Comparison of ENCODE assay signal across 8 cellular contexts in genomic region chr1:8097077-8097799, GRCh38.
DNase-seq lines count a peak whose midpoint lies in the region; ATAC-seq and TF ChIP-seq lines count a peak whose summit lies in the region.

No MANE protein-coding gene starts in this region.

- H3K4me3 ChIP-seq in duodenal mucosa (ENCODE audit: low read depth in 1 of 2, low read length in 2 of 2) (no peak overlapping the region), prostate gland (no peak overlapping the region)
- no peak overlapping the region for H3K4me3 ChIP-seq in effector memory CD4-positive, alpha-beta T cell (ENCODE audit: insufficient read depth, low read depth, low read length, poor library complexity, severe bottlenecking)

- H3K27me3 ChIP-seq in duodenal mucosa (ENCODE audit: control insufficient read depth in 1 of 2, insufficient read depth in 2 of 2, low read length in 2 of 2) (no peaks in the 10 kb centered on the region), prostate gland (replicated peaks; ENCODE audit: insufficient read depth) (no peaks in the 10 kb centered on the region)
- H3K27me3 ChIP-seq in effector memory CD4-positive, alpha-beta T cell (replicated peaks; ENCODE audit: control insufficient read depth, insufficient read depth, low read length, poor library complexity, severe bottlenecking), result no peaks in the 10 kb centered on the region

- 28% methylated on average over 6 of the region's 6 CpGs for WGBS in prostate gland

- intact Hi-C loops in prostate gland (cut with DNase I), result no loop called here

- no peak for TF ChIP-seq POLR2A in prostate gland (IDR thresholded peaks at IDR 0.05)

- H3K4me1 ChIP-seq in duodenal mucosa (ENCODE audit: control insufficient read depth in 1 of 2, insufficient read depth in 2 of 2, low read length in 2 of 2), result peaks cover 29 to 45% of the 10 kb centered on the region in 2 donors
- H3K4me1 ChIP-seq in prostate gland (replicated peaks), result peaks cover 9% of the 10 kb centered on the region
- peaks cover 7% of the 10 kb centered on the region for H3K4me1 ChIP-seq in effector memory CD4-positive, alpha-beta T cell (ENCODE audit: control insufficient read depth, insufficient read depth, low read length, poor library complexity, severe bottlenecking)

- H3K9me3 ChIP-seq in duodenal mucosa (ENCODE audit: control insufficient read depth in 1 of 2, low read length in 2 of 2), result no peaks in the 10 kb centered on the region
- no peaks in the 10 kb centered on the region for H3K9me3 ChIP-seq in prostate gland
- no peaks in the 10 kb centered on the region for H3K9me3 ChIP-seq in effector memory CD4-positive, alpha-beta T cell (ENCODE audit: control insufficient read depth, low read length)

- H3K27ac ChIP-seq in duodenal mucosa (ENCODE audit: low read depth, low read length) (peak overlapping the region; percentile 80), prostate gland (peak overlapping the region; percentile 50 to 60)
- no peak overlapping the region for H3K27ac ChIP-seq in effector memory CD4-positive, alpha-beta T cell (ENCODE audit: insufficient read depth, low read length, poor library complexity, severe bottlenecking)

- H3K9ac ChIP-seq in duodenal mucosa (ENCODE audit: low read depth in 1 of 2, low read length in 2 of 2), result peak overlapping the region; percentile 2 to 55

- H3K36me3 ChIP-seq in duodenal mucosa (ENCODE audit: control insufficient read depth in 1 of 2, insufficient read depth in 2 of 2, low read length in 2 of 2) (no peaks in the 10 kb centered on the region), prostate gland (no peaks in the 10 kb centered on the region)
- H3K36me3 ChIP-seq in effector memory CD4-positive, alpha-beta T cell (ENCODE audit: control insufficient read depth, insufficient read depth, low read length), result no peaks in the 10 kb centered on the region

- DNase-seq in Daoy (ENCODE audit: low read depth) (peak; percentile 94), prostate gland (ENCODE audit: low spot score) (no peak), hippocampal formation (lab: John Stamatoyannopoulos, UW) (no peak)
- no peak for DNase-seq in effector memory CD4-positive, alpha-beta T cell

- TF ChIP-seq CTCF in prostate gland (IDR thresholded peaks at IDR 0.05), result peak in 1 of 4 experiments; percentile 10

- ATAC-seq in GM19452 (IDR thresholded peaks at IDR 0.05; ENCODE audit: unreplicated experiment) (peak; percentile 91), HG03442 (IDR thresholded peaks at IDR 0.05; ENCODE audit: unreplicated experiment) (peak; percentile 89)

TF ChIP-seq in PFSK-1, 5 proteins besides CTCF, POLR2A, EP300 and RAD21:
- 0 out of 2 replicates have a peak, but pooled peaks have one; percentile 4 for TF ChIP-seq SIN3A (IDR thresholded peaks at IDR 0.05; ENCODE audit: borderline replicate concordance, insufficient read depth, low read length)
- no peak for TF ChIP-seq FOXP2 (optimal IDR thresholded peaks at IDR 0.05; ENCODE audit: borderline replicate concordance, extremely low read depth, extremely low read length, insufficient read depth)
TF ChIP-seq in PFSK-1: peak in this region for 1.
